ENCODE assay signal across 13 cellular contexts in the genomic region with DNA sequence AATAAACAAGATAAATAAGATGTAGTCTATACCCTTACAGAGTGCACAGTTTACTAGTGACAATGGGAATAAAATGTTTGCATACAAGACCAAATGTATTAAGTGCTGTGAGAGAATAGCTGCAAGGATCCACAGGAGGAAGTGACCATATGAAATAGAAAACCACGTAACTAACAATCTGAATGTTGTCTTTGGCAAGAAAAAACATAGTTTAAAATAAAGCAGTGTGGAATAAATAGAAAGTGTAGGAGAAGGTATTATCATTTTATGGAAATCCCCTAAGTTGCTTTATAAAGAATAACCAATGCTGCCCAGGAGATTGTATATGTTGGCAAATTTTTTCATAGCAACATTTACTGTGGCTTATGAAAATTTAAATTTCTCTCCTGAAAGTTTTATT.
A peak's percentile ranks its signal among the peaks of the same experiment; 100 is the strongest.
DNase-seq lines count a peak whose midpoint lies in the region; ATAC-seq, FAIRE-seq and TF ChIP-seq lines count a peak whose summit lies in the region.
"Had no signal": no experiment of that assay in that cellular context is flagged by ENCODE, and none has a peak within 500 bp of the region (broad histone marks: within the 10 kb centered on the region; RNA-seq: fewer than 3 reads in every experiment).

No MANE protein-coding gene starts in this region.

- H3K23ac ChIP-seq in IMR-90 (ENCODE audit: low read depth, low read length) = no peak overlapping the region

- no peaks in the 10 kb centered on the region for H3K9me1 ChIP-seq in IMR-90 (ENCODE audit: insufficient read depth, low read length)

- no peaks in the 10 kb centered on the region for H3K9me3 ChIP-seq in IMR-90 (ENCODE audit: control insufficient read depth, insufficient read depth, low read length)

- dilution Hi-C loops in IMR-90 (cut with HindIII; ENCODE audit: low sequenced_read_pairs, unreplicated experiment) = no loop called here

- no peak overlapping the region for H2AK5ac ChIP-seq in IMR-90 (ENCODE audit: low read depth, low read length)

- no peak overlapping the region for H3K18ac ChIP-seq in IMR-90 (ENCODE audit: low read depth, low read length)

- H3K4me1 ChIP-seq in IMR-90 (ENCODE audit: control insufficient read depth, insufficient read depth, low read length) = peaks cover 5% of the 10 kb centered on the region

- no peak for TF ChIP-seq CTCF in IMR-90 (conservative IDR thresholded peaks at IDR 0.05; ENCODE audit: low read depth, low read length)

- no peak overlapping the region for H3K14ac ChIP-seq in IMR-90 (replicated peaks; ENCODE audit: low read depth, low read length)

- no peak overlapping the region for H2AK9ac ChIP-seq in IMR-90 (replicated peaks; ENCODE audit: low read depth, low read length, poor library complexity)

- no peak overlapping the region for H2BK20ac ChIP-seq in IMR-90 (ENCODE audit: low read depth, low read length)

- H3K9ac ChIP-seq in IMR-90 (ENCODE audit: low read depth, low read length) = no peak overlapping the region

- FAIRE-seq in urothelium cell line (lab: Jason Lieb, UNC) = peak; percentile 66

- no peak overlapping the region for H2BK5ac ChIP-seq in IMR-90 (ENCODE audit: low read depth, low read length, poor library complexity, severe bottlenecking)

- H4K20me1 ChIP-seq in IMR-90 (ENCODE audit: insufficient read depth, low read length) = no peaks in the 10 kb centered on the region

- in situ Hi-C loops in IMR-90 (cut with MboI; ENCODE audit: low sequenced_read_pairs) = no loop called here

- no TSS peak for BruUV-seq in IMR-90 (replicated peaks; lab: Mats Ljungman, UMichigan)

- H3K4me3 ChIP-seq in IMR-90 (ENCODE audit: insufficient read depth, low read depth, low read length) = no peak overlapping the region

- TF ChIP-seq POLR2A in IMR-90 (IDR thresholded peaks at IDR 0.05; ENCODE audit: low read depth, low read length) = no peak

- H2BK15ac ChIP-seq in IMR-90 (ENCODE audit: low read depth, low read length) = no peak overlapping the region

- no peak overlapping the region for H4K5ac ChIP-seq in IMR-90 (ENCODE audit: low read depth, low read length)

- ATAC-seq in IMR-90 (ENCODE audit: low read depth) (no peak), HG02938 (IDR thresholded peaks at IDR 0.05; ENCODE audit: unreplicated experiment) (no peak)

- H2BK120ac ChIP-seq in IMR-90 (ENCODE audit: low read depth, low read length) = no peak overlapping the region

- intact Hi-C loops in IMR-90 (cut with micrococcal nuclease) = no loop called here

- no peaks in the 10 kb centered on the region for H3K79me1 ChIP-seq in IMR-90 (ENCODE audit: low read depth in 1 of 2, low read length in 2 of 2)

- no peak overlapping the region for H4K8ac ChIP-seq in IMR-90 (ENCODE audit: low read depth in 2 of 2, low read length in 2 of 2)

- CTCF ChIA-PET in IMR-90 (lab: Yijun Ruan, JAX) = interaction anchor here (0.6 kb wide), 2 partner anchors 192 to 1400 kb away, joined by 4 read pairs; no protein-coding TSS in a partner anchor

- no peak overlapping the region for H3K27ac ChIP-seq in IMR-90 (ENCODE audit: insufficient read depth, low read length)

- no peak overlapping the region for H3K4ac ChIP-seq in IMR-90 (ENCODE audit: low read depth, low read length)

- TF ChIP-seq RAD21 in IMR-90 (IDR thresholded peaks at IDR 0.05; ENCODE audit: low read length) = no peak

- H3K27me3 ChIP-seq in IMR-90 (ENCODE audit: control insufficient read depth, insufficient read depth, low read length) = no peaks in the 10 kb centered on the region

- no CpG with 5 or more reads among the region's 1 CpG for WGBS in IMR-90 (ENCODE audit: extremely low coverage in 2 of 2, insufficient read length in 1 of 2), 2 experiments

- no peak overlapping the region for H3K4me2 ChIP-seq in IMR-90 (ENCODE audit: low read depth, low read length)

- DNase-seq in IMR-90 (peak; percentile 77), astrocyte of the hippocampus (ENCODE audit: low read depth, low spot score) (peak; percentile 28), iris pigment epithelial cell (ENCODE audit: low read depth) (peak; percentile 54), urothelium cell line (ENCODE audit: low spot score) (no peak), DMS 273 treated with DMSO at 0.1 percent for 48 hours (lab: John Stamatoyannopoulos, UW) (no peak), GF-D8 (lab: John Stamatoyannopoulos, UW) (no peak)
- DNase-seq: CD8-positive, alpha-beta memory T cell; EL; GOT3; NCI-H1930; NCI-H2171 treated with DMSO at 0.1 percent for 48 hours; NCI-H510A treated with DMSO at 0.1 percent for 48 hours had no signal

- no peaks in the 10 kb centered on the region for H3K36me3 ChIP-seq in IMR-90 (ENCODE audit: control insufficient read depth, insufficient read depth, low read length)

- no peak overlapping the region for H2AFZ ChIP-seq in IMR-90 (replicated peaks; ENCODE audit: low read length, poor library complexity)

- H4K91ac ChIP-seq in IMR-90 (ENCODE audit: insufficient read depth, low read depth, low read length) = no peak overlapping the region

- POLR2A ChIA-PET in IMR-90 (lab: Charles Lee; ENCODE audit: unreplicated experiment) = no interaction called here

- no peak overlapping the region for H3K56ac ChIP-seq in IMR-90 (ENCODE audit: extremely low read depth, insufficient read depth, low read length)

TF ChIP-seq in IMR-90, 13 proteins besides CTCF, POLR2A, EP300 and RAD21:
- no peak for TF ChIP-seq MAZ (IDR thresholded peaks at IDR 0.05; ENCODE audit: borderline replicate concordance, low read depth, low read length)
- TF ChIP-seq FOS (IDR thresholded peaks at IDR 0.05; ENCODE audit: low read depth, low read length) = no peak
- no peak for TF ChIP-seq CEBPB (IDR thresholded peaks at IDR 0.05; ENCODE audit: low read depth, low read length)
- TF ChIP-seq CHD1 (IDR thresholded peaks at IDR 0.05; ENCODE audit: low read depth, low read length) = no peak
- TF ChIP-seq MAFK (IDR thresholded peaks at IDR 0.05; ENCODE audit: low read depth, low read length) = no peak
- TF ChIP-seq, protein P1, sequence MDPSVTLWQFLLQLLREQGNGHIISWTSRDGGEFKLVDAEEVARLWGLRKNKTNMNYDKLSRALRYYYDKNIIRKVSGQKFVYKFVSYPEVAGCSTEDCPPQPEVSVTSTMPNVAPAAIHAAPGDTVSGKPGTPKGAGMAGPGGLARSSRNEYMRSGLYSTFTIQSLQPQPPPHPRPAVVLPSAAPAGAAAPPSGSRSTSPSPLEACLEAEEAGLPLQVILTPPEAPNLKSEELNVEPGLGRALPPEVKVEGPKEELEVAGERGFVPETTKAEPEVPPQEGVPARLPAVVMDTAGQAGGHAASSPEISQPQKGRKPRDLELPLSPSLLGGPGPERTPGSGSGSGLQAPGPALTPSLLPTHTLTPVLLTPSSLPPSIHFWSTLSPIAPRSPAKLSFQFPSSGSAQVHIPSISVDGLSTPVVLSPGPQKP (IDR thresholded peaks at IDR 0.05; ENCODE audit: borderline replicate concordance, low read depth, low read length) = no peak
- no peak for TF ChIP-seq MXI1 (IDR thresholded peaks at IDR 0.05; ENCODE audit: borderline replicate concordance, low read depth, low read length)
- TF ChIP-seq, protein P2, sequence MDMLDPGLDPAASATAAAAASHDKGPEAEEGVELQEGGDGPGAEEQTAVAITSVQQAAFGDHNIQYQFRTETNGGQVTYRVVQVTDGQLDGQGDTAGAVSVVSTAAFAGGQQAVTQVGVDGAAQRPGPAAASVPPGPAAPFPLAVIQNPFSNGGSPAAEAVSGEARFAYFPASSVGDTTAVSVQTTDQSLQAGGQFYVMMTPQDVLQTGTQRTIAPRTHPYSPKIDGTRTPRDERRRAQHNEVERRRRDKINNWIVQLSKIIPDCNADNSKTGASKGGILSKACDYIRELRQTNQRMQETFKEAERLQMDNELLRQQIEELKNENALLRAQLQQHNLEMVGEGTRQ (IDR thresholded peaks at IDR 0.05; ENCODE audit: low read depth, low read length) = no peak
- TF ChIP-seq BHLHE40 (IDR thresholded peaks at IDR 0.05; ENCODE audit: low read depth, low read length) = no peak
- no peak for TF ChIP-seq RFX5 (IDR thresholded peaks at IDR 0.05; ENCODE audit: low read depth, low read length)

Comparison
In these comparisons a context has a peak if more than half of its experiments do, and no peak if none do; other contexts are left out.
1. DNase-seq: peak in IMR-90 (single experiment), astrocyte of the hippocampus (single experiment) and iris pigment epithelial cell (single experiment); none in urothelium cell line (single experiment), DMS 273 treated with DMSO at 0.1 percent for 48 hours (single experiment) and GF-D8 (single experiment).